In genomic region chr10:43420369-43421200, GRCh38 we compare ENCODE assay signal across 8 cellular contexts. TPM values are rescaled to one million over a fixed set of nuclear protein-coding genes. Genes with fewer than 3 reads are reported as not detected.
DNase-seq lines count a peak whose midpoint lies in the region; ATAC-seq and TF ChIP-seq lines count a peak whose summit lies in the region.

No MANE protein-coding gene starts in this region.

- peak overlapping the region; percentile 67 for H3K4me3 ChIP-seq in lower lobe of right lung

- no peaks in the 10 kb centered on the region for H3K27me3 Mint-ChIP-seq in activated CD8-positive, alpha-beta T cell treated with anti-CD3 and anti-CD28 coated beads, Interleukin-2, amount 10 ng/mL, durations not matched to agents 7 days and 5 days (ENCODE audit: low read depth)

- TF ChIP-seq CTCF in lower lobe of right lung (IDR thresholded peaks at IDR 0.05) = peak; percentile 19

- H3K9me3 Mint-ChIP-seq in activated CD8-positive, alpha-beta T cell treated with anti-CD3 and anti-CD28 coated beads, Interleukin-2, amount 10 ng/mL, durations not matched to agents 7 days and 5 days (ENCODE audit: insufficient read depth) = peaks cover 5% of the 10 kb centered on the region

- CTCF ChIA-PET in activated CD8-positive, alpha-beta T cell treated with anti-CD3 and anti-CD28 coated beads, Interleukin-2, amount 10 ng/mL, durations not matched to agents 7 days and 5 days (lab: Charles Lee) = interaction anchor here (0.7 to 1.5 kb wide), 6 partner anchors 11 to 69 kb away, joined by 3 to 7 read pairs (median 4); partner anchors contain the start of gene HNRNPF

- POLR2A ChIA-PET in activated CD8-positive, alpha-beta T cell treated with anti-CD3 and anti-CD28 coated beads, Interleukin-2, amount 10 ng/mL, durations not matched to agents 7 days and 5 days (lab: Charles Lee) = interaction anchor here (0.8 to 3.0 kb wide), 8 partner anchors 11 to 59 kb away, joined by 3 to 32 read pairs (median 5); partner anchors contain the start of genes HNRNPF and ZNF487

- peaks cover 45% of the 10 kb centered on the region for H3K4me1 Mint-ChIP-seq in activated CD8-positive, alpha-beta T cell treated with anti-CD3 and anti-CD28 coated beads, Interleukin-2, amount 10 ng/mL, durations not matched to agents 7 days and 5 days (ENCODE audit: low read depth)

- no peaks in the 10 kb centered on the region for H3K36me3 ChIP-seq in lower lobe of right lung

- H3K4me3 Mint-ChIP-seq in activated CD8-positive, alpha-beta T cell treated with anti-CD3 and anti-CD28 coated beads, Interleukin-2, amount 10 ng/mL, durations not matched to agents 7 days and 5 days = peak overlapping the region; percentile 83

- intact Hi-C loops in lower lobe of right lung (cut with DNase I) = no loop called here

- H3K27ac Mint-ChIP-seq in activated CD8-positive, alpha-beta T cell treated with anti-CD3 and anti-CD28 coated beads, Interleukin-2, amount 10 ng/mL, durations not matched to agents 7 days and 5 days = peak overlapping the region; percentile 97

- peak overlapping the region; percentile 99 for H3K27ac ChIP-seq in lower lobe of right lung

- DNase-seq in AG08396 (ENCODE audit: low spot score) = peak; percentile 89
- DNase-seq in NCI-H526 treated with DMSO at 0.1 percent for 48 hours (lab: John Stamatoyannopoulos, UW) = peak; percentile 28
- DNase-seq in activated CD8-positive, alpha-beta T cell treated with anti-CD3 and anti-CD28 coated beads, Interleukin-2, amount 10 ng/mL, durations not matched to agents 7 days and 5 days = peak; percentile 91
- peak; percentile 73 for DNase-seq in effector CD4-positive, alpha-beta T cell
- peak; percentile 92 for DNase-seq in lower lobe of right lung
- DNase-seq in stimulated activated CD4-positive, alpha-beta T cell treated with anti-CD3 and anti-CD28 coated beads, TNF-alpha, amount 100 ng/mL, for 4 hours (ENCODE audit: low read depth in 3 of 3) = peak; percentile 54 to 64 (median 54)

- no peaks in the 10 kb centered on the region for H3K36me3 Mint-ChIP-seq in activated CD8-positive, alpha-beta T cell treated with anti-CD3 and anti-CD28 coated beads, Interleukin-2, amount 10 ng/mL, durations not matched to agents 7 days and 5 days (ENCODE audit: low read depth)

- H3K9me3 ChIP-seq in lower lobe of right lung = no peaks in the 10 kb centered on the region

- peak; percentile 71 for ATAC-seq in GM18858 (IDR thresholded peaks at IDR 0.05; ENCODE audit: unreplicated experiment)
- peak; percentile 48 for ATAC-seq in HG03060 (IDR thresholded peaks at IDR 0.05; ENCODE audit: low read depth, unreplicated experiment)
- ATAC-seq in activated CD8-positive, alpha-beta T cell treated with anti-CD3 and anti-CD28 coated beads, Interleukin-2, amount 10 ng/mL, durations not matched to agents 7 days and 5 days = peak; percentile 90
- ATAC-seq in lower lobe of right lung = peak; percentile 98 to 99

- H3K4me1 ChIP-seq in lower lobe of right lung = peaks cover 17% of the 10 kb centered on the region

- no peaks in the 10 kb centered on the region for H3K27me3 ChIP-seq in lower lobe of right lung (ENCODE audit: low read depth)

RNA-seq across cellular contexts. Expression of gene HNRNPF, which starts 11.6 kb away (rescaled TPM):
- total RNA-seq in activated CD8-positive, alpha-beta T cell treated with anti-CD3 and anti-CD28 coated beads, Interleukin-2, amount 10 ng/mL, durations not matched to agents 7 days and 5 days = 100 to 1,000 TPM; 512 to 515 TPM
- 173 TPM for total RNA-seq in lower lobe of right lung

RNA-seq across cellular contexts. Expression of gene ZNF487, which starts 16.3 kb away (rescaled TPM):
- 1 to 10 TPM; 4.8 to 5.2 TPM for total RNA-seq in activated CD8-positive, alpha-beta T cell treated with anti-CD3 and anti-CD28 coated beads, Interleukin-2, amount 10 ng/mL, durations not matched to agents 7 days and 5 days
- total RNA-seq in lower lobe of right lung = 5.0 TPM

RNA-seq across cellular contexts. Expression of gene FXYD4, which starts 49.1 kb away (rescaled TPM):
- not detected for total RNA-seq in activated CD8-positive, alpha-beta T cell treated with anti-CD3 and anti-CD28 coated beads, Interleukin-2, amount 10 ng/mL, durations not matched to agents 7 days and 5 days
- total RNA-seq in lower lobe of right lung = not detected

Comparison
In these comparisons a context has a peak if more than half of its experiments do, and no peak if none do; other contexts are left out.
1. Peak in every context shown above with its lines: DNase-seq, ATAC-seq, H3K4me3 ChIP-seq and H3K27ac ChIP-seq.
2. DNase-seq: peak in every context shown above with its lines; median percentile 92 in lower lobe of right lung; 91 in activated CD8-positive, alpha-beta T cell treated with anti-CD3 and anti-CD28 coated beads, Interleukin-2, amount 10 ng/mL, durations not matched to agents 7 days and 5 days; 89 in AG08396; 73 in effector CD4-positive, alpha-beta T cell; 54 in stimulated activated CD4-positive, alpha-beta T cell treated with anti-CD3 and anti-CD28 coated beads, TNF-alpha, amount 100 ng/mL, for 4 hours; 28 in NCI-H526 treated with DMSO at 0.1 percent for 48 hours.
3. ATAC-seq: peak in every context shown above with its lines; median percentile 98 in lower lobe of right lung; 90 in activated CD8-positive, alpha-beta T cell treated with anti-CD3 and anti-CD28 coated beads, Interleukin-2, amount 10 ng/mL, durations not matched to agents 7 days and 5 days; 71 in GM18858; 48 in HG03060.